Comparison of ENCODE assay signal across 4 cellular contexts in the genomic region with DNA sequence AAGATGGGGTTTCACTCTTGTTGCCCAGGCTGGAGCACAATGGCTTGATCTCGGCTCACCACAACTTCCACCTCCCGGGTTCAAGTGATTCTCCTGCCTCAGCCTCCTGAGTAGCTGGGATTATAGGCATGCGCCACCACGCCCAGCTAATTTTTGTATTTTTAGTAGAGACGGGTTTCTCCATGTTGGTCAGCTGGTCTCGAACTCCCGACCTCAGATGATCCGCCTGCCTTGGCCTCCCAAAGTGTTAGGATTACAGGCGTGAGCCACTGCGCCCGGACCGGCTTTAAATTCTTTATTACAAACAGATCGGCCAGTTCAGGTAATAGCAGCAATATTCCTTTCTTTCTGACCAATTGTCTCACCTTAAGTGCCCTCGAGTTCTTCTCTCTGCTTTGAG. TPM values are rescaled to one million over a fixed set of nuclear protein-coding genes. Genes with fewer than 3 reads are reported as not detected.
"Had no signal": no experiment of that assay in that cellular context is flagged by ENCODE, and none has a peak within 500 bp of the region (broad histone marks: within the 10 kb centered on the region; RNA-seq: fewer than 3 reads in every experiment).

No MANE protein-coding gene starts in this region.

RNA-seq across cellular contexts. Expression of a gene that starts 39.4 kb away (rescaled TPM):
- total RNA-seq: OCI-LY7, RPMI7951, SJSA1 had no signal
- polyA plus RNA-seq: SK-N-SH had no signal
